1 cellular context compared by ENCODE assay signal in genomic region chr7:6615853-6616555, GRCh38.
TF ChIP-seq lines count a peak whose summit lies in the region.

No MANE protein-coding gene starts in this region.

TF ChIP-seq in HepG2, 621 proteins besides CTCF, POLR2A, EP300 and RAD21 (continued from another document and continues in another):
- TF ChIP-seq ZHX2 (IDR thresholded peaks at IDR 0.05; ENCODE audit: low read depth) = no peak
- no peak for TF ChIP-seq ZHX2 (CRISPR knock-in tag; IDR thresholded peaks at IDR 0.05; ENCODE audit: borderline replicate concordance)
- no peak for TF ChIP-seq SYNCRIP (IDR thresholded peaks at IDR 0.05; ENCODE audit: insufficient read depth, low read depth, low read length)
- TF ChIP-seq KAT8 (CRISPR knock-in tag; IDR thresholded peaks at IDR 0.05) = peak; percentile 62
- TF ChIP-seq ZGPAT (CRISPR knock-in tag; IDR thresholded peaks at IDR 0.05) = peak; percentile 61; the same call in 1 of the 2 replicates
- TF ChIP-seq ZNF761 (CRISPR knock-in tag; conservative IDR thresholded peaks at IDR 0.05) = no peak
- TF ChIP-seq ZNF781 (CRISPR knock-in tag; IDR thresholded peaks at IDR 0.05; ENCODE audit: borderline replicate concordance, not compliant biosample characterization) = peak; percentile 51
- TF ChIP-seq ZSCAN30 (CRISPR knock-in tag; IDR thresholded peaks at IDR 0.05) = no peak
- peak; percentile 64; the same call in 1 of the 2 replicates for TF ChIP-seq THRA (CRISPR knock-in tag; IDR thresholded peaks at IDR 0.05; ENCODE audit: borderline replicate concordance)
- TF ChIP-seq HDAC1 (CRISPR knock-in tag; IDR thresholded peaks at IDR 0.05) = peak; percentile 82
- peak; percentile 81 for TF ChIP-seq RXRA (CRISPR knock-in tag; IDR thresholded peaks at IDR 0.05)
- peak; percentile 54 for TF ChIP-seq RXRB (CRISPR knock-in tag; IDR thresholded peaks at IDR 0.05; ENCODE audit: borderline replicate concordance)
- no peak for TF ChIP-seq RFXAP (CRISPR knock-in tag; IDR thresholded peaks at IDR 0.05; ENCODE audit: borderline replicate concordance)
- TF ChIP-seq CCAR2 (optimal IDR thresholded peaks at IDR 0.05; ENCODE audit: low read depth, low read length) = no peak
- no peak for TF ChIP-seq MZF1 (CRISPR knock-in tag; IDR thresholded peaks at IDR 0.05; ENCODE audit: borderline replicate concordance)
- TF ChIP-seq BRCA1 (CRISPR knock-in tag; IDR thresholded peaks at IDR 0.05) = no peak
- TF ChIP-seq NRL (CRISPR knock-in tag; IDR thresholded peaks at IDR 0.05; ENCODE audit: borderline replicate concordance) = peak; percentile 65
- no peak for TF ChIP-seq ZBTB40 (IDR thresholded peaks at IDR 0.05)
- peak; percentile 40; the same call in 1 of the 2 replicates for TF ChIP-seq ZBTB40 (CRISPR knock-in tag; IDR thresholded peaks at IDR 0.05)
- TF ChIP-seq AGO2 (optimal IDR thresholded peaks at IDR 0.05; ENCODE audit: low read depth, low read length) = peak; percentile 21
- peak; percentile 75 for TF ChIP-seq ELF1 (CRISPR knock-in tag; IDR thresholded peaks at IDR 0.05)
- TF ChIP-seq ZBTB7B (CRISPR knock-in tag; IDR thresholded peaks at IDR 0.05) = peak; percentile 74
- peak; percentile 25 for TF ChIP-seq HNRNPLL (IDR thresholded peaks at IDR 0.05; ENCODE audit: low read depth, low read length, poor library complexity, severe bottlenecking)
- no peak for TF ChIP-seq ZNF329 (CRISPR knock-in tag; IDR thresholded peaks at IDR 0.05; ENCODE audit: low read depth)
- peak; percentile 77 for TF ChIP-seq MAX (IDR thresholded peaks at IDR 0.05)
- TF ChIP-seq ZFP36 (IDR thresholded peaks at IDR 0.05; ENCODE audit: borderline replicate concordance, low read depth, low read length, partially characterized antibody) = no peak
- 0 out of 2 replicates have a peak, but pooled peaks have one; percentile 11 for TF ChIP-seq ZNF747 (CRISPR knock-in tag; IDR thresholded peaks at IDR 0.05; ENCODE audit: borderline replicate concordance)
- 0 out of 2 replicates have a peak, but pooled peaks have one; percentile 40 for TF ChIP-seq FOXP4 (CRISPR knock-in tag; IDR thresholded peaks at IDR 0.05)
- TF ChIP-seq MAFF (IDR thresholded peaks at IDR 0.05; ENCODE audit: low read depth, low read length) = no peak
- no peak for TF ChIP-seq REXO4 (CRISPR knock-in tag; IDR thresholded peaks at IDR 0.05; ENCODE audit: borderline replicate concordance)
- peak; percentile 55; the same call in 1 of the 2 replicates for TF ChIP-seq ZNF576 (CRISPR knock-in tag; IDR thresholded peaks at IDR 0.05)
- no peak for TF ChIP-seq NONO (IDR thresholded peaks at IDR 0.05)
- TF ChIP-seq NONO (CRISPR knock-in tag; conservative IDR thresholded peaks at IDR 0.05) = 0 out of 2 replicates have a peak, but pooled peaks have one; percentile 26
- no peak for TF ChIP-seq ZFP37 (CRISPR knock-in tag; IDR thresholded peaks at IDR 0.05; ENCODE audit: borderline replicate concordance)
- peak; percentile 41; the same call in 1 of the 2 replicates for TF ChIP-seq PPARG (CRISPR knock-in tag; conservative IDR thresholded peaks at IDR 0.05)
